ENCODE assay signal across 1 cellular context in genomic region chr21:42010507-42011493, GRCh38.
TF ChIP-seq lines count a peak whose summit lies in the region.

No MANE protein-coding gene starts in this region.

TF ChIP-seq in K562, 482 proteins besides CTCF, POLR2A, EP300 and RAD21 (continued from another document and continues in another):
- TF ChIP-seq, protein P1, sequence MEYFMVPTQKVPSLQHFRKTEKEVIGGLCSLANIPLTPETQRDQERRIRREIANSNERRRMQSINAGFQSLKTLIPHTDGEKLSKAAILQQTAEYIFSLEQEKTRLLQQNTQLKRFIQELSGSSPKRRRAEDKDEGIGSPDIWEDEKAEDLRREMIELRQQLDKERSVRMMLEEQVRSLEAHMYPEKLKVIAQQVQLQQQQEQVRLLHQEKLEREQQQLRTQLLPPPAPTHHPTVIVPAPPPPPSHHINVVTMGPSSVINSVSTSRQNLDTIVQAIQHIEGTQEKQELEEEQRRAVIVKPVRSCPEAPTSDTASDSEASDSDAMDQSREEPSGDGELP (CRISPR knock-in tag; IDR thresholded peaks at IDR 0.05; ENCODE audit: borderline replicate concordance), result peak; percentile 79
- no peak for TF ChIP-seq ZNF217 (CRISPR knock-in tag; IDR thresholded peaks at IDR 0.05)
- no peak for TF ChIP-seq CHCHD3 (CRISPR knock-in tag; IDR thresholded peaks at IDR 0.05)
- TF ChIP-seq ZNF3 (CRISPR knock-in tag; IDR thresholded peaks at IDR 0.05), result no peak
- no peak for TF ChIP-seq ZZZ3 (IDR thresholded peaks at IDR 0.05)
- TF ChIP-seq, protein P2, sequence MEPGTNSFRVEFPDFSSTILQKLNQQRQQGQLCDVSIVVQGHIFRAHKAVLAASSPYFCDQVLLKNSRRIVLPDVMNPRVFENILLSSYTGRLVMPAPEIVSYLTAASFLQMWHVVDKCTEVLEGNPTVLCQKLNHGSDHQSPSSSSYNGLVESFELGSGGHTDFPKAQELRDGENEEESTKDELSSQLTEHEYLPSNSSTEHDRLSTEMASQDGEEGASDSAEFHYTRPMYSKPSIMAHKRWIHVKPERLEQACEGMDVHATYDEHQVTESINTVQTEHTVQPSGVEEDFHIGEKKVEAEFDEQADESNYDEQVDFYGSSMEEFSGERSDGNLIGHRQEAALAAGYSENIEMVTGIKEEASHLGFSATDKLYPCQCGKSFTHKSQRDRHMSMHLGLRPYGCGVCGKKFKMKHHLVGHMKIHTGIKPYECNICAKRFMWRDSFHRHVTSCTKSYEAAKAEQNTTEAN (CRISPR knock-in tag; IDR thresholded peaks at IDR 0.05), result no peak; the same call in 1 of the 2 replicates
- no peak for TF ChIP-seq FOXA1 (IDR thresholded peaks at IDR 0.05; ENCODE audit: borderline replicate concordance)
- TF ChIP-seq ETV5 (CRISPR knock-in tag; IDR thresholded peaks at IDR 0.05; ENCODE audit: low read depth), result peak; percentile 63; the same call in 1 of the 2 replicates
- TF ChIP-seq HMGN3 (IDR thresholded peaks at IDR 0.05; ENCODE audit: borderline replicate concordance, extremely low read depth, insufficient read length, low read depth, low read length), result peak; percentile 75
- TF ChIP-seq ZNF584 (CRISPR knock-in tag; IDR thresholded peaks at IDR 0.05; ENCODE audit: low read depth), result no peak
- TF ChIP-seq ZKSCAN8 (CRISPR knock-in tag; IDR thresholded peaks at IDR 0.05), result no peak
- TF ChIP-seq ZNF583 (CRISPR knock-in tag; IDR thresholded peaks at IDR 0.05), result no peak
- no peak for TF ChIP-seq MCM3 (IDR thresholded peaks at IDR 0.05)
- TF ChIP-seq RFX5 (IDR thresholded peaks at IDR 0.05; ENCODE audit: low read depth, low read length), result no peak
- no peak for TF ChIP-seq ZNF696 (CRISPR knock-in tag; conservative IDR thresholded peaks at IDR 0.05)
- TF ChIP-seq ZNF41 (CRISPR knock-in tag; conservative IDR thresholded peaks at IDR 0.05), result no peak
- no peak for TF ChIP-seq SRSF1 (IDR thresholded peaks at IDR 0.05; ENCODE audit: low read depth, low read length)
- no peak for TF ChIP-seq ZNF77 (CRISPR knock-in tag; IDR thresholded peaks at IDR 0.05)
- no peak for TF ChIP-seq RBM39 (optimal IDR thresholded peaks at IDR 0.05; ENCODE audit: low read depth, low read length)
- TF ChIP-seq, protein P3, sequence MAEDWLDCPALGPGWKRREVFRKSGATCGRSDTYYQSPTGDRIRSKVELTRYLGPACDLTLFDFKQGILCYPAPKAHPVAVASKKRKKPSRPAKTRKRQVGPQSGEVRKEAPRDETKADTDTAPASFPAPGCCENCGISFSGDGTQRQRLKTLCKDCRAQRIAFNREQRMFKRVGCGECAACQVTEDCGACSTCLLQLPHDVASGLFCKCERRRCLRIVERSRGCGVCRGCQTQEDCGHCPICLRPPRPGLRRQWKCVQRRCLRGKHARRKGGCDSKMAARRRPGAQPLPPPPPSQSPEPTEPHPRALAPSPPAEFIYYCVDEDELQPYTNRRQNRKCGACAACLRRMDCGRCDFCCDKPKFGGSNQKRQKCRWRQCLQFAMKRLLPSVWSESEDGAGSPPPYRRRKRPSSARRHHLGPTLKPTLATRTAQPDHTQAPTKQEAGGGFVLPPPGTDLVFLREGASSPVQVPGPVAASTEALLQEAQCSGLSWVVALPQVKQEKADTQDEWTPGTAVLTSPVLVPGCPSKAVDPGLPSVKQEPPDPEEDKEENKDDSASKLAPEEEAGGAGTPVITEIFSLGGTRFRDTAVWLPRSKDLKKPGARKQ (CRISPR knock-in tag; IDR thresholded peaks at IDR 0.05), result no peak
- TF ChIP-seq MNT (conservative IDR thresholded peaks at IDR 0.05), result no peak
- TF ChIP-seq CBX5 (IDR thresholded peaks at IDR 0.05; ENCODE audit: borderline replicate concordance, low read depth), result no peak
- TF ChIP-seq CXXC5 (CRISPR knock-in tag; IDR thresholded peaks at IDR 0.05), result peak; percentile 78; the same call in 1 of the 2 replicates
- no peak for TF ChIP-seq ZNF707 (CRISPR knock-in tag; conservative IDR thresholded peaks at IDR 0.05)
- TF ChIP-seq MEF2D (tag; conservative IDR thresholded peaks at IDR 0.05; ENCODE audit: low read depth), result no peak
- TF ChIP-seq NFIC (IDR thresholded peaks at IDR 0.05), result peak; percentile 48
- TF ChIP-seq RBM25 (IDR thresholded peaks at IDR 0.05; ENCODE audit: low read depth, low read length, severe bottlenecking), result peak; percentile 17
- TF ChIP-seq SREBF2 (CRISPR knock-in tag; IDR thresholded peaks at IDR 0.05), result no peak
- TF ChIP-seq CAMTA2 (CRISPR knock-in tag; conservative IDR thresholded peaks at IDR 0.05), result no peak
- TF ChIP-seq PPARD (CRISPR knock-in tag; IDR thresholded peaks at IDR 0.05), result no peak
- TF ChIP-seq, protein P4, sequence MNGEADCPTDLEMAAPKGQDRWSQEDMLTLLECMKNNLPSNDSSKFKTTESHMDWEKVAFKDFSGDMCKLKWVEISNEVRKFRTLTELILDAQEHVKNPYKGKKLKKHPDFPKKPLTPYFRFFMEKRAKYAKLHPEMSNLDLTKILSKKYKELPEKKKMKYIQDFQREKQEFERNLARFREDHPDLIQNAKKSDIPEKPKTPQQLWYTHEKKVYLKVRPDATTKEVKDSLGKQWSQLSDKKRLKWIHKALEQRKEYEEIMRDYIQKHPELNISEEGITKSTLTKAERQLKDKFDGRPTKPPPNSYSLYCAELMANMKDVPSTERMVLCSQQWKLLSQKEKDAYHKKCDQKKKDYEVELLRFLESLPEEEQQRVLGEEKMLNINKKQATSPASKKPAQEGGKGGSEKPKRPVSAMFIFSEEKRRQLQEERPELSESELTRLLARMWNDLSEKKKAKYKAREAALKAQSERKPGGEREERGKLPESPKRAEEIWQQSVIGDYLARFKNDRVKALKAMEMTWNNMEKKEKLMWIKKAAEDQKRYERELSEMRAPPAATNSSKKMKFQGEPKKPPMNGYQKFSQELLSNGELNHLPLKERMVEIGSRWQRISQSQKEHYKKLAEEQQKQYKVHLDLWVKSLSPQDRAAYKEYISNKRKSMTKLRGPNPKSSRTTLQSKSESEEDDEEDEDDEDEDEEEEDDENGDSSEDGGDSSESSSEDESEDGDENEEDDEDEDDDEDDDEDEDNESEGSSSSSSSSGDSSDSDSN (IDR thresholded peaks at IDR 0.05; ENCODE audit: borderline replicate concordance in 1 of 2, low read depth in 2 of 2, low read length in 2 of 2), result peak in 1 of 2 experiments; percentile 65; a peak in 3 of 4 replicates
- TF ChIP-seq ZSCAN29 (IDR thresholded peaks at IDR 0.05), result no peak
- TF ChIP-seq ZNF133 (CRISPR knock-in tag; IDR thresholded peaks at IDR 0.05), result no peak
- no peak for TF ChIP-seq IRF1 (CRISPR knock-in tag; IDR thresholded peaks at IDR 0.05; ENCODE audit: borderline replicate concordance)
- TF ChIP-seq HNRNPL (IDR thresholded peaks at IDR 0.05; ENCODE audit: low read depth, low read length), result no peak
- no peak for TF ChIP-seq ATF1 (CRISPR knock-in tag; IDR thresholded peaks at IDR 0.05)
- no peak for TF ChIP-seq ATF1 (tag; IDR thresholded peaks at IDR 0.05)
- TF ChIP-seq ILK (tag; IDR thresholded peaks at IDR 0.05; ENCODE audit: borderline replicate concordance, low read depth), result no peak
- TF ChIP-seq ZNF280A (IDR thresholded peaks at IDR 0.05; ENCODE audit: low read depth, partially characterized antibody), result no peak
- TF ChIP-seq PHF8 (IDR thresholded peaks at IDR 0.05; ENCODE audit: borderline replicate concordance, low read length), result peak; percentile 78; the same call in 1 of the 2 replicates
- TF ChIP-seq, protein P5, sequence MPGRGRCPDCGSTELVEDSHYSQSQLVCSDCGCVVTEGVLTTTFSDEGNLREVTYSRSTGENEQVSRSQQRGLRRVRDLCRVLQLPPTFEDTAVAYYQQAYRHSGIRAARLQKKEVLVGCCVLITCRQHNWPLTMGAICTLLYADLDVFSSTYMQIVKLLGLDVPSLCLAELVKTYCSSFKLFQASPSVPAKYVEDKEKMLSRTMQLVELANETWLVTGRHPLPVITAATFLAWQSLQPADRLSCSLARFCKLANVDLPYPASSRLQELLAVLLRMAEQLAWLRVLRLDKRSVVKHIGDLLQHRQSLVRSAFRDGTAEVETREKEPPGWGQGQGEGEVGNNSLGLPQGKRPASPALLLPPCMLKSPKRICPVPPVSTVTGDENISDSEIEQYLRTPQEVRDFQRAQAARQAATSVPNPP (IDR thresholded peaks at IDR 0.05; ENCODE audit: borderline replicate concordance, insufficient read depth, insufficient read length), result no peak
- TF ChIP-seq SREBF1 (IDR thresholded peaks at IDR 0.05; ENCODE audit: borderline replicate concordance, low read depth, low read length), result no peak
- TF ChIP-seq CBX1 (IDR thresholded peaks at IDR 0.05; ENCODE audit: low read depth), result peak; percentile 78; the same call in 1 of the 2 replicates
- no peak for TF ChIP-seq SNRNP70 (optimal IDR thresholded peaks at IDR 0.05; ENCODE audit: low read depth, low read length)
- TF ChIP-seq ZC3H4 (CRISPR knock-in tag; IDR thresholded peaks at IDR 0.05; ENCODE audit: borderline replicate concordance), result no peak
- no peak for TF ChIP-seq MCM7 (IDR thresholded peaks at IDR 0.05)
- no peak for TF ChIP-seq ZNF12 (CRISPR knock-in tag; IDR thresholded peaks at IDR 0.05)
- no peak for TF ChIP-seq NUFIP1 (IDR thresholded peaks at IDR 0.05; ENCODE audit: partially characterized antibody)
- TF ChIP-seq, protein P6, sequence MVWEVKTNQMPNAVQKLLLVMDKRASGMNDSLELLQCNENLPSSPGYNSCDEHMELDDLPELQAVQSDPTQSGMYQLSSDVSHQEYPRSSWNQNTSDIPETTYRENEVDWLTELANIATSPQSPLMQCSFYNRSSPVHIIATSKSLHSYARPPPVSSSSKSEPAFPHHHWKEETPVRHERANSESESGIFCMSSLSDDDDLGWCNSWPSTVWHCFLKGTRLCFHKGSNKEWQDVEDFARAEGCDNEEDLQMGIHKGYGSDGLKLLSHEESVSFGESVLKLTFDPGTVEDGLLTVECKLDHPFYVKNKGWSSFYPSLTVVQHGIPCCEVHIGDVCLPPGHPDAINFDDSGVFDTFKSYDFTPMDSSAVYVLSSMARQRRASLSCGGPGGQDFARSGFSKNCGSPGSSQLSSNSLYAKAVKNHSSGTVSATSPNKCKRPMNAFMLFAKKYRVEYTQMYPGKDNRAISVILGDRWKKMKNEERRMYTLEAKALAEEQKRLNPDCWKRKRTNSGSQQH (CRISPR knock-in tag; IDR thresholded peaks at IDR 0.05), result no peak
- no peak; the same call in 1 of the 2 replicates for TF ChIP-seq CREB1 (IDR thresholded peaks at IDR 0.05)
- peak; percentile 23 for TF ChIP-seq CREB1 (CRISPR knock-in tag; IDR thresholded peaks at IDR 0.05)
- TF ChIP-seq USF2 (CRISPR knock-in tag; IDR thresholded peaks at IDR 0.05), result no peak
- no peak for TF ChIP-seq RCOR1 (IDR thresholded peaks at IDR 0.05; ENCODE audit: borderline replicate concordance in 1 of 2, low read depth in 2 of 2, low read length in 2 of 2)
- TF ChIP-seq, protein P7, sequence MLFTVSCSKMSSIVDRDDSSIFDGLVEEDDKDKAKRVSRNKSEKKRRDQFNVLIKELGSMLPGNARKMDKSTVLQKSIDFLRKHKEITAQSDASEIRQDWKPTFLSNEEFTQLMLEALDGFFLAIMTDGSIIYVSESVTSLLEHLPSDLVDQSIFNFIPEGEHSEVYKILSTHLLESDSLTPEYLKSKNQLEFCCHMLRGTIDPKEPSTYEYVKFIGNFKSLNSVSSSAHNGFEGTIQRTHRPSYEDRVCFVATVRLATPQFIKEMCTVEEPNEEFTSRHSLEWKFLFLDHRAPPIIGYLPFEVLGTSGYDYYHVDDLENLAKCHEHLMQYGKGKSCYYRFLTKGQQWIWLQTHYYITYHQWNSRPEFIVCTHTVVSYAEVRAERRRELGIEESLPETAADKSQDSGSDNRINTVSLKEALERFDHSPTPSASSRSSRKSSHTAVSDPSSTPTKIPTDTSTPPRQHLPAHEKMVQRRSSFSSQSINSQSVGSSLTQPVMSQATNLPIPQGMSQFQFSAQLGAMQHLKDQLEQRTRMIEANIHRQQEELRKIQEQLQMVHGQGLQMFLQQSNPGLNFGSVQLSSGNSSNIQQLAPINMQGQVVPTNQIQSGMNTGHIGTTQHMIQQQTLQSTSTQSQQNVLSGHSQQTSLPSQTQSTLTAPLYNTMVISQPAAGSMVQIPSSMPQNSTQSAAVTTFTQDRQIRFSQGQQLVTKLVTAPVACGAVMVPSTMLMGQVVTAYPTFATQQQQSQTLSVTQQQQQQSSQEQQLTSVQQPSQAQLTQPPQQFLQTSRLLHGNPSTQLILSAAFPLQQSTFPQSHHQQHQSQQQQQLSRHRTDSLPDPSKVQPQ (CRISPR knock-in tag; IDR thresholded peaks at IDR 0.05; ENCODE audit: borderline replicate concordance), result no peak
- TF ChIP-seq ZNF347 (CRISPR knock-in tag; IDR thresholded peaks at IDR 0.05; ENCODE audit: low read depth), result no peak
